21 cellular contexts compared by ENCODE assay signal in the genomic region with DNA sequence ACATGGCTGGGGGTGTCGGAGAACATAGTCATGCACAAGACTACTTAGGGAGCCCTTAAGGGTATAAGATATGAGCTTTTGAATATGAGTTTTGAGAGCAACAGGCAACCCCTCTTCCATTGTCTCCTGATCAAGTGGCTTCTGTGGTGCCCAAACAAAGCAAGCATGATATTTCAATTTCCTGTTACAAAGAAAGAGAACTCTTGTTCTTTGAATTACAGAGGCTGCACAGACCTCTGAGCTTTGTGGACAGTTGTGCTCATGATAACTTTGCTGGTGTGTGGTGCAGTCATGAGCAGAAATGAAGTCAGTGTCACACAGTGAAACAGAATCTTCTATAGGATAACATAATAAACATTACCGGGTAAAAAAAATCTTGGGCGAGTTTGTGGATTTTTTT.
A peak's percentile ranks its signal among the peaks of the same experiment; 100 is the strongest.
DNase-seq lines count a peak whose midpoint lies in the region; ATAC-seq and TF ChIP-seq lines count a peak whose summit lies in the region.
"Had no signal": no experiment of that assay in that cellular context is flagged by ENCODE, and none has a peak within 500 bp of the region (broad histone marks: within the 10 kb centered on the region; RNA-seq: fewer than 3 reads in every experiment).

No MANE protein-coding gene starts in this region.

- H3K9me2 ChIP-seq in PC-9 (ENCODE audit: insufficient read depth), result no peaks in the 10 kb centered on the region

- TF ChIP-seq CTCF in mucosa of descending colon (IDR thresholded peaks at IDR 0.05) (no peak), PC-9 (conservative IDR thresholded peaks at IDR 0.05) (no peak)

- POLR2A ChIA-PET in PC-9 (lab: Charles Lee; ENCODE audit: unreplicated experiment), result no interaction called here

- CTCF ChIA-PET in PC-9 (lab: Charles Lee), result no interaction called here

- intact Hi-C loops in activated T-helper 2 cell treated with anti-CD3 and anti-CD28 coated beads, Interferon-gamma antibody, Interleukin-2, Interleukin-4, amounts not matched to agents 10 μg/mL and 5 μg/mL and 100 μg/mL, durations not matched to agents 14 hours and 24 hours and 36 hours (cut with micrococcal nuclease), result no loop called here
- intact Hi-C loops in mucosa of descending colon (cut with DNase I, micrococcal nuclease) (no loop called here), PC-9 (cut with micrococcal nuclease; ENCODE audit: unreplicated experiment) (no loop called here)

- H3K4me1 ChIP-seq in mucosa of descending colon (ENCODE audit: low read depth) (no peaks in the 10 kb centered on the region), PC-9 (replicated peaks; ENCODE audit: insufficient read depth) (peaks cover 10% of the 10 kb centered on the region)
- H3K4me1 ChIP-seq: heart left ventricle, right atrium auricular region had no signal

- ATAC-seq in mucosa of descending colon, result peak; percentile 12
- no peak for ATAC-seq in GM21786 (IDR thresholded peaks at IDR 0.05; ENCODE audit: unreplicated experiment)
- ATAC-seq: GM23338, left ventricle myocardium superior, T-helper 17 cell had no signal

- H3K79me2 ChIP-seq in PC-9 (ENCODE audit: low read depth), result no peaks in the 10 kb centered on the region

- H3K27ac Mint-ChIP-seq in activated naive CD4-positive, alpha-beta T cell treated with anti-CD3 and anti-CD28 coated beads, Interleukin-2, amount 50 U/mL, for 24 hours, result peak overlapping the region; percentile 36
- peak overlapping the region; percentile 64 for H3K27ac Mint-ChIP-seq in activated T-helper 2 cell treated with anti-CD3 and anti-CD28 coated beads, Interferon-gamma antibody, Interleukin-2, Interleukin-4, amounts not matched to agents 10 μg/mL and 5 μg/mL and 100 μg/mL, durations not matched to agents 14 hours and 24 hours and 36 hours
- H3K27ac Mint-ChIP-seq: CD14-positive monocyte; dendritic cell treated with granulocyte-macrophage colony-stimulating factor and Interleukin-4, amounts not matched to agents 40 ng/mL and 50 ng/mL, for 4 days; GM23338; T-helper 17 cell had no signal

- no peak for DNase-seq in activated naive CD4-positive, alpha-beta T cell (lab: John Stamatoyannopoulos, UW)
- no peak for DNase-seq in activated T-helper 2 cell treated with anti-CD3 and anti-CD28 coated beads, Interferon-gamma antibody, Interleukin-2, Interleukin-4, amounts not matched to agents 10 μg/mL and 5 μg/mL and 100 μg/mL, durations not matched to agents 14 hours and 24 hours and 36 hours (ENCODE audit: low spot score)
- no peak for DNase-seq in mucosa of descending colon
- no peak for DNase-seq in PC-9
- no peak for DNase-seq in NCI-H2081 treated with DMSO at 0.1 percent for 48 hours (lab: John Stamatoyannopoulos, UW)
- no peak for DNase-seq in activated naive CD4-positive, alpha-beta T cell treated with Interleukin-2 at 50 U/mL for 16 hours
- DNase-seq: amniotic stem cell; heart left ventricle; left ventricle myocardium superior; MV-4-11; NCI-H1694; NCI-H2227 treated with DMSO at 0.1 percent for 48 hours; SIG-M5; stimulated activated CD4-positive, alpha-beta T cell treated with anti-CD3 and anti-CD28 coated beads, Interleukin-12 subunit alpha, Interleukin-12 subunit beta, amount 100 ng/mL, for 4 hours; T-helper 17 cell had no signal

- peaks cover 5% of the 10 kb centered on the region for H3K36me3 Mint-ChIP-seq in activated naive CD4-positive, alpha-beta T cell treated with anti-CD3 and anti-CD28 coated beads, Interleukin-2, amount 50 U/mL, for 24 hours
- H3K36me3 Mint-ChIP-seq in activated T-helper 2 cell treated with anti-CD3 and anti-CD28 coated beads, Interferon-gamma antibody, Interleukin-2, Interleukin-4, amounts not matched to agents 10 μg/mL and 5 μg/mL and 100 μg/mL, durations not matched to agents 14 hours and 24 hours and 36 hours (ENCODE audit: low read depth), result peaks cover 38% of the 10 kb centered on the region
- H3K36me3 Mint-ChIP-seq: CD14-positive monocyte had no signal

- no peaks in the 10 kb centered on the region for H3K27me3 Mint-ChIP-seq in activated naive CD4-positive, alpha-beta T cell treated with anti-CD3 and anti-CD28 coated beads, Interleukin-2, amount 50 U/mL, for 24 hours
- H3K27me3 Mint-ChIP-seq in activated T-helper 2 cell treated with anti-CD3 and anti-CD28 coated beads, Interferon-gamma antibody, Interleukin-2, Interleukin-4, amounts not matched to agents 10 μg/mL and 5 μg/mL and 100 μg/mL, durations not matched to agents 14 hours and 24 hours and 36 hours (ENCODE audit: low read depth), result no peaks in the 10 kb centered on the region
- H3K27me3 Mint-ChIP-seq: dendritic cell treated with granulocyte-macrophage colony-stimulating factor and Interleukin-4, amounts not matched to agents 40 ng/mL and 50 ng/mL, for 4 days; T-helper 17 cell had no signal

- peaks cover 57% of the 10 kb centered on the region for H3K4me1 Mint-ChIP-seq in activated naive CD4-positive, alpha-beta T cell treated with anti-CD3 and anti-CD28 coated beads, Interleukin-2, amount 50 U/mL, for 24 hours
- H3K4me1 Mint-ChIP-seq in activated T-helper 2 cell treated with anti-CD3 and anti-CD28 coated beads, Interferon-gamma antibody, Interleukin-2, Interleukin-4, amounts not matched to agents 10 μg/mL and 5 μg/mL and 100 μg/mL, durations not matched to agents 14 hours and 24 hours and 36 hours (ENCODE audit: low read depth), result peaks cover 45% of the 10 kb centered on the region
- H3K4me1 Mint-ChIP-seq: CD14-positive monocyte had no signal

- H3K9me3 Mint-ChIP-seq in activated naive CD4-positive, alpha-beta T cell treated with anti-CD3 and anti-CD28 coated beads, Interleukin-2, amount 50 U/mL, for 24 hours, result peaks cover 10% of the 10 kb centered on the region
- H3K9me3 Mint-ChIP-seq in activated T-helper 2 cell treated with anti-CD3 and anti-CD28 coated beads, Interferon-gamma antibody, Interleukin-2, Interleukin-4, amounts not matched to agents 10 μg/mL and 5 μg/mL and 100 μg/mL, durations not matched to agents 14 hours and 24 hours and 36 hours, result peaks cover 36% of the 10 kb centered on the region
- H3K9me3 Mint-ChIP-seq: GM23338 had no signal

- H4K20me1 ChIP-seq in PC-9 (ENCODE audit: insufficient read depth), result no peaks in the 10 kb centered on the region

- H3K36me3 ChIP-seq in mucosa of descending colon (ENCODE audit: low read depth), result no peaks in the 10 kb centered on the region
- H3K36me3 ChIP-seq in PC-9 (ENCODE audit: low read depth), result peaks cover 32% of the 10 kb centered on the region

- no peaks in the 10 kb centered on the region for H3F3A ChIP-seq in PC-9 (ENCODE audit: insufficient read depth, low read depth)

- no TSS peak for BruUV-seq in PC-9 (replicated peaks; lab: Mats Ljungman, UMichigan)

- H3K4me3 ChIP-seq in mucosa of descending colon (no peak overlapping the region), PC-9 (no peak overlapping the region)
- H3K4me3 ChIP-seq: GM23338, heart left ventricle, right atrium auricular region had no signal

- no peak overlapping the region for H2AFZ ChIP-seq in PC-9
- H2AFZ ChIP-seq: GM23338 had no signal

- H3K27me3 ChIP-seq in PC-9 (ENCODE audit: insufficient read depth, low read depth), result no peaks in the 10 kb centered on the region
- H3K27me3 ChIP-seq: heart left ventricle, right atrium auricular region had no signal

- no peak overlapping the region for H3K4me2 ChIP-seq in PC-9
- H3K4me2 ChIP-seq: GM23338 had no signal

- peak overlapping the region; percentile 71 for H3K4me3 Mint-ChIP-seq in activated naive CD4-positive, alpha-beta T cell treated with anti-CD3 and anti-CD28 coated beads, Interleukin-2, amount 50 U/mL, for 24 hours
- no peak overlapping the region for H3K4me3 Mint-ChIP-seq in activated T-helper 2 cell treated with anti-CD3 and anti-CD28 coated beads, Interferon-gamma antibody, Interleukin-2, Interleukin-4, amounts not matched to agents 10 μg/mL and 5 μg/mL and 100 μg/mL, durations not matched to agents 14 hours and 24 hours and 36 hours (ENCODE audit: low read depth)
- H3K4me3 Mint-ChIP-seq: CD14-positive monocyte; dendritic cell treated with granulocyte-macrophage colony-stimulating factor and Interleukin-4, amounts not matched to agents 40 ng/mL and 50 ng/mL, for 4 days; GM23338; T-helper 17 cell had no signal

- no peak overlapping the region for H3K27ac ChIP-seq in PC-9
- H3K27ac ChIP-seq: heart left ventricle, right atrium auricular region had no signal

- H3K9me3 ChIP-seq in mucosa of descending colon (no peaks in the 10 kb centered on the region), PC-9 (ENCODE audit: insufficient read depth, low read depth) (no peaks in the 10 kb centered on the region; the same call in 1 of the 2 replicates)
- H3K9me3 ChIP-seq: heart left ventricle, right atrium auricular region had no signal
